1 cellular context compared by ENCODE assay signal in genomic region chrX:119541188-119541587, GRCh38.
TF ChIP-seq lines count a peak whose summit lies in the region.

No MANE protein-coding gene starts in this region.

TF ChIP-seq in GM23338, 12 proteins besides CTCF, POLR2A, EP300 and RAD21 (continued from another document):
- TF ChIP-seq ZNF462 (CRISPR knock-in tag; IDR thresholded peaks at IDR 0.05) (no peak), JUNB (IDR thresholded peaks at IDR 0.05; ENCODE audit: unreplicated experiment) (no peak), POLR2AphosphoS5 (IDR thresholded peaks at IDR 0.05; ENCODE audit: low read depth) (no peak)
